In genomic region chr7:134547738-134548054, GRCh38 we compare ENCODE assay signal across 1 cellular context.
TF ChIP-seq lines count a peak whose summit lies in the region.

No MANE protein-coding gene starts in this region.

TF ChIP-seq in HepG2, 621 proteins besides CTCF, POLR2A, EP300 and RAD21:
- no peak for TF ChIP-seq ZNF576 (CRISPR knock-in tag; IDR thresholded peaks at IDR 0.05)
- TF ChIP-seq KDM5B (CRISPR knock-in tag; IDR thresholded peaks at IDR 0.05; ENCODE audit: borderline replicate concordance): no peak
- peak; percentile 97 for TF ChIP-seq SIX4 (CRISPR knock-in tag; IDR thresholded peaks at IDR 0.05)
